8 cellular contexts compared by ENCODE assay signal in genomic region chr19:11736696-11737095, GRCh38. TPM values are rescaled to one million over a fixed set of nuclear protein-coding genes. Genes with fewer than 3 reads are reported as not detected.
DNase-seq lines count a peak whose midpoint lies in the region; ATAC-seq, FAIRE-seq and TF ChIP-seq lines count a peak whose summit lies in the region.

No MANE protein-coding gene starts in this region.

- no peak for ATAC-seq in HepG2
- ATAC-seq in right lobe of liver, result no peak
- peak; percentile 10 for ATAC-seq in foreskin keratinocyte
- ATAC-seq in stimulated activated naive CD8-positive, alpha-beta T cell treated with anti-CD3 and anti-CD28 coated beads, Interleukin-15, Interleukin-2, amounts not matched to agents 100 U/mL and 50 U/mL, for 24 hours, result no peak
- ATAC-seq in GM18517 (IDR thresholded peaks at IDR 0.05; ENCODE audit: unreplicated experiment), result no peak

- FAIRE-seq in HepG2 (lab: Jason Lieb, UNC), result no peak

- H3K79me2 ChIP-seq in HepG2 (ENCODE audit: insufficient read depth, low read length), result peaks cover 47% of the 10 kb centered on the region

- no peak overlapping the region for H2AFZ ChIP-seq in HepG2 (ENCODE audit: low read length)

- no peaks in the 10 kb centered on the region for H3K27me3 ChIP-seq in HepG2 (ENCODE audit: control insufficient read depth in 1 of 2, insufficient read depth in 2 of 2, low read length in 2 of 2)
- H3K27me3 ChIP-seq in right lobe of liver, result no peaks in the 10 kb centered on the region
- no peaks in the 10 kb centered on the region for H3K27me3 ChIP-seq in foreskin keratinocyte

- no peak for TF ChIP-seq RAD21 in HepG2 (CRISPR knock-in tag; IDR thresholded peaks at IDR 0.05)

- H4K20me1 ChIP-seq in HepG2 (ENCODE audit: insufficient read depth, low read length), result peaks cover 4% of the 10 kb centered on the region; the same call in 1 of the 2 replicates

- no TSS peak for BruUV-seq in HepG2 (replicated peaks; lab: Mats Ljungman, UMichigan)

- TF ChIP-seq POLR2A in HepG2 (IDR thresholded peaks at IDR 0.05; ENCODE audit: insufficient read depth in 1 of 2, low read depth in 2 of 2, low read length in 2 of 2) (no peak), right lobe of liver (IDR thresholded peaks at IDR 0.05) (no peak)

- H3K27ac ChIP-seq in HepG2 (ENCODE audit: extremely low read length, insufficient read depth, low read length) (no peak overlapping the region), right lobe of liver (no peak overlapping the region), SK-N-MC (peak overlapping the region; percentile 60; the same call in 1 of the 2 replicates), foreskin keratinocyte (no peak overlapping the region)

- in situ Hi-C loops in HepG2 (cut with HindIII; ENCODE audit: extremely low pct_ligation_motif_present, low pct_unique_long_range_greater_than_20kb), result no loop called here

- POLR2A ChIA-PET in HepG2 (lab: Yijun Ruan, JAX), result interaction anchor here (1.4 to 2.2 kb wide), 2 partner anchors 30 to 61 kb away, joined by 3 to 7 read pairs; partner anchors contain the start of genes ZNF441 and ZNF491

- H3K9ac ChIP-seq in HepG2 (ENCODE audit: insufficient read depth, low read depth, low read length) (no peak overlapping the region), SK-N-MC (ENCODE audit: insufficient read length) (no peak overlapping the region)

- no peak for TF ChIP-seq EP300 in HepG2 (IDR thresholded peaks at IDR 0.05; ENCODE audit: low read depth in 2 of 2, low read length in 2 of 2)
- no peak for TF ChIP-seq EP300 in HepG2 (CRISPR knock-in tag; IDR thresholded peaks at IDR 0.05; ENCODE audit: borderline replicate concordance)

- 65% methylated on average over 2 of the region's 2 CpGs for WGBS in HepG2 (ENCODE audit: low lambda C conversion rate)
- WGBS in right lobe of liver (ENCODE audit: insufficient coverage, low coverage, low lambda C conversion rate, missing lambda C conversion rate), result 40% methylated on average over 1 of the region's 2 CpGs

- intact Hi-C loops in HepG2 (cut with micrococcal nuclease; ENCODE audit: unreplicated experiment), result loop anchor here (5.0 kb wide), 1 partner anchor 34 kb away; no protein-coding TSS in a partner anchor
- intact Hi-C loops in right lobe of liver (cut with DNase I), result no loop called here

- H3K4me1 ChIP-seq in HepG2 (ENCODE audit: insufficient read depth, low read length) (peaks cover 46% of the 10 kb centered on the region), right lobe of liver (peaks cover 0 to 20% (median 7%) of the 10 kb centered on the region in 4 donors), foreskin keratinocyte (peaks cover 6% of the 10 kb centered on the region)

- TF ChIP-seq CTCF in HepG2 (CRISPR knock-in tag; IDR thresholded peaks at IDR 0.05), result no peak
- TF ChIP-seq CTCF in right lobe of liver (IDR thresholded peaks at IDR 0.05), result no peak
- no peak for TF ChIP-seq CTCF in foreskin keratinocyte (conservative IDR thresholded peaks at IDR 0.05)

- CTCF ChIA-PET in HepG2 (lab: Yijun Ruan, JAX; ENCODE audit: low intra/inter-chr PET ratio, low total read pairs), result no interaction called here

- H3K9me3 ChIP-seq in HepG2 (ENCODE audit: low read length) (no peaks in the 10 kb centered on the region), right lobe of liver (no peaks in the 10 kb centered on the region), SK-N-MC (ENCODE audit: low read depth, low read length) (no peaks in the 10 kb centered on the region)

- peak overlapping the region; percentile 97 for H3K4me2 ChIP-seq in HepG2 (ENCODE audit: low read depth, low read length)

- peak overlapping the region in 1 of 3 experiments; percentile 16; a peak in 2 of 6 replicates for H3K4me3 ChIP-seq in HepG2 (replicated peaks in 1 of 3; ENCODE audit: insufficient read depth in 1 of 3, low read depth in 2 of 3, low read length in 3 of 3)
- no peak overlapping the region for H3K4me3 ChIP-seq in right lobe of liver
- H3K4me3 ChIP-seq in SK-N-MC, result peak overlapping the region; percentile 36

- H3K36me3 ChIP-seq in HepG2 (replicated peaks in 1 of 2; ENCODE audit: control insufficient read depth in 1 of 2, insufficient read depth in 2 of 2, low read length in 2 of 2) (no peaks in the 10 kb centered on the region), right lobe of liver (no peaks in the 10 kb centered on the region), SK-N-MC (ENCODE audit: insufficient read depth, low read length) (no peaks in the 10 kb centered on the region)

- DNase-seq in HepG2 (ENCODE audit: low spot score) (no peak), right lobe of liver (no peak), SK-N-MC (ENCODE audit: low read depth, low spot score) (peak; percentile 81), foreskin keratinocyte (peak in 1 of 2 donors; percentile 20), T-helper 1 cell (no peak), NCI-H226 (no peak)
- peak; percentile 20 for DNase-seq in stimulated activated naive CD8-positive, alpha-beta T cell treated with anti-CD3 and anti-CD28 coated beads, Interleukin-15, Interleukin-2, amounts not matched to agents 100 U/mL and 50 U/mL, for 24 hours

TF ChIP-seq in HepG2, 621 proteins besides CTCF, POLR2A, EP300 and RAD21:
- TF ChIP-seq ZBTB33 (CRISPR knock-in tag; IDR thresholded peaks at IDR 0.05) (peak; percentile 94), SMAD3 (CRISPR knock-in tag; IDR thresholded peaks at IDR 0.05) (no peak)

RNA-seq across cellular contexts. Expression of gene ZNF823, which starts 2.0 kb away (rescaled TPM):
- total RNA-seq in HepG2 (2016; rRNA removed; fragmentation: Illumina TruSeq; extraction: Trizol), result 11.7 and 18.2 TPM in 2 replicates
- 10.8 and 14.7 TPM in 2 replicates for total RNA-seq in HepG2 (2016; cell fraction: cytosol; rRNA removed; fragmentation: Illumina TruSeq; extraction: Trizol; ENCODE audit: low read depth)
- total RNA-seq in HepG2 (2016; cell fraction: insoluble cytoplasmic fraction; rRNA removed; fragmentation: Illumina TruSeq; extraction: Trizol), result 12.1 and 19.3 TPM in 2 replicates
- total RNA-seq in HepG2 (2016; cell fraction: membrane; rRNA removed; fragmentation: Illumina TruSeq; extraction: Trizol), result 9.2 and 10.6 TPM in 2 replicates
- 7.5 and 8.8 TPM in 2 replicates for total RNA-seq in HepG2 (2016; cell fraction: nucleus; rRNA removed; fragmentation: Illumina TruSeq; extraction: Trizol)
- polyA plus RNA-seq in HepG2 (2011; rRNA removed), result 5.1 and 5.7 TPM in 2 replicates
- polyA plus RNA-seq in HepG2 (2011; cell fraction: cytosol; rRNA removed), result 2.2 and 3.4 TPM in 2 replicates
- polyA plus RNA-seq in HepG2 (2011; cell fraction: nucleus; rRNA removed), result 3.5 and 5.2 TPM in 2 replicates
- 5.8 and 6.8 TPM in 2 replicates for polyA plus RNA-seq in HepG2 (2012)
- 0.63 and 0.85 TPM in 2 replicates for polyA plus RNA-seq in HepG2 (2016; cell fraction: cytosol; fragmentation: Illumina TruSeq; extraction: Trizol; ENCODE audit: low read depth)
- 10.0 and 12.3 TPM in 2 replicates for polyA plus RNA-seq in HepG2 (2016; cell fraction: insoluble cytoplasmic fraction; fragmentation: Illumina TruSeq; extraction: Trizol; ENCODE audit: low read depth)
- 1.5 and 2.1 TPM in 2 replicates for polyA plus RNA-seq in HepG2 (2016; cell fraction: membrane; fragmentation: Illumina TruSeq; extraction: Trizol; ENCODE audit: low read depth)
- polyA plus RNA-seq in HepG2 (2016; cell fraction: nucleus; fragmentation: Illumina TruSeq; extraction: Trizol; ENCODE audit: insufficient read depth, low read depth), result 13.7 and 14.1 TPM in 2 replicates
- polyA minus RNA-seq in HepG2 (2011; rRNA and poly(A)+ RNA removed; ENCODE audit: low replicate concordance), result 1.8 and 1.9 TPM in 2 replicates
- polyA minus RNA-seq in HepG2 (2011; cell fraction: cytosol; rRNA and poly(A)+ RNA removed), result 7.1 and 8.7 TPM in 2 replicates
- 6.4 and 9.1 TPM in 2 replicates for polyA minus RNA-seq in HepG2 (2011; cell fraction: nucleus; rRNA and poly(A)+ RNA removed)
- 1 to 10 TPM; 2.9 to 5.1 (median 3.4) TPM for total RNA-seq in right lobe of liver
- 5.1 and 5.5 TPM in 2 replicates for total RNA-seq in foreskin keratinocyte
- 1.9 and 2.3 TPM in 2 replicates for polyA plus RNA-seq in foreskin keratinocyte

RNA-seq across cellular contexts. Expression of gene ZNF441, which starts 30.1 kb away (rescaled TPM):
- total RNA-seq in HepG2 (2016; rRNA removed; fragmentation: Illumina TruSeq; extraction: Trizol), result 10.0 and 18.0 TPM in 2 replicates
- total RNA-seq in HepG2 (2016; cell fraction: cytosol; rRNA removed; fragmentation: Illumina TruSeq; extraction: Trizol; ENCODE audit: low read depth), result 1.2 and 2.6 TPM in 2 replicates
- total RNA-seq in HepG2 (2016; cell fraction: insoluble cytoplasmic fraction; rRNA removed; fragmentation: Illumina TruSeq; extraction: Trizol), result 11.3 and 15.3 TPM in 2 replicates
- total RNA-seq in HepG2 (2016; cell fraction: membrane; rRNA removed; fragmentation: Illumina TruSeq; extraction: Trizol), result 3.7 and 5.1 TPM in 2 replicates
- 13.4 and 15.8 TPM in 2 replicates for total RNA-seq in HepG2 (2016; cell fraction: nucleus; rRNA removed; fragmentation: Illumina TruSeq; extraction: Trizol)
- 2.8 and 3.5 TPM in 2 replicates for polyA plus RNA-seq in HepG2 (2011; rRNA removed)
- 0.54 and 1.0 TPM in 2 replicates for polyA plus RNA-seq in HepG2 (2011; cell fraction: cytosol; rRNA removed)
- 4.8 and 5.7 TPM in 2 replicates for polyA plus RNA-seq in HepG2 (2011; cell fraction: nucleus; rRNA removed)
- 2.3 and 3.6 TPM in 2 replicates for polyA plus RNA-seq in HepG2 (2012)
- polyA plus RNA-seq in HepG2 (2016; cell fraction: cytosol; fragmentation: Illumina TruSeq; extraction: Trizol; ENCODE audit: low read depth), result 0.07 and 0.16 TPM in 2 replicates
- polyA plus RNA-seq in HepG2 (2016; cell fraction: insoluble cytoplasmic fraction; fragmentation: Illumina TruSeq; extraction: Trizol; ENCODE audit: low read depth), result 5.5 and 5.8 TPM in 2 replicates
- 0.39 and 0.42 TPM in 2 replicates for polyA plus RNA-seq in HepG2 (2016; cell fraction: membrane; fragmentation: Illumina TruSeq; extraction: Trizol; ENCODE audit: low read depth)
- polyA plus RNA-seq in HepG2 (2016; cell fraction: nucleus; fragmentation: Illumina TruSeq; extraction: Trizol; ENCODE audit: insufficient read depth, low read depth), result 10.6 and 11.9 TPM in 2 replicates
- polyA minus RNA-seq in HepG2 (2011; rRNA and poly(A)+ RNA removed; ENCODE audit: low replicate concordance), result 1.3 and 2.4 TPM in 2 replicates
- polyA minus RNA-seq in HepG2 (2011; cell fraction: cytosol; rRNA and poly(A)+ RNA removed), result 3.3 and 3.6 TPM in 2 replicates
- polyA minus RNA-seq in HepG2 (2011; cell fraction: nucleus; rRNA and poly(A)+ RNA removed), result 19.5 and 20.9 TPM in 2 replicates
- total RNA-seq in right lobe of liver, result 1 to 10 TPM; 2.6 to 4.4 (median 3.2) TPM
- 3.4 and 3.6 TPM in 2 replicates for total RNA-seq in foreskin keratinocyte
- 0.65 and 0.76 TPM in 2 replicates for polyA plus RNA-seq in foreskin keratinocyte

Comparison
In these comparisons a context has a peak if more than half of its experiments do, and no peak if none do; other contexts are left out.
1. DNase-seq: peak in SK-N-MC (single experiment) and stimulated activated naive CD8-positive, alpha-beta T cell treated with anti-CD3 and anti-CD28 coated beads, Interleukin-15, Interleukin-2, amounts not matched to agents 100 U/mL and 50 U/mL, for 24 hours (single experiment); none in HepG2 (single experiment), right lobe of liver (0 of 3), T-helper 1 cell (0 of 5) and NCI-H226 (single experiment).